ENCODE assay signal across 10 cellular contexts in the genomic region with DNA sequence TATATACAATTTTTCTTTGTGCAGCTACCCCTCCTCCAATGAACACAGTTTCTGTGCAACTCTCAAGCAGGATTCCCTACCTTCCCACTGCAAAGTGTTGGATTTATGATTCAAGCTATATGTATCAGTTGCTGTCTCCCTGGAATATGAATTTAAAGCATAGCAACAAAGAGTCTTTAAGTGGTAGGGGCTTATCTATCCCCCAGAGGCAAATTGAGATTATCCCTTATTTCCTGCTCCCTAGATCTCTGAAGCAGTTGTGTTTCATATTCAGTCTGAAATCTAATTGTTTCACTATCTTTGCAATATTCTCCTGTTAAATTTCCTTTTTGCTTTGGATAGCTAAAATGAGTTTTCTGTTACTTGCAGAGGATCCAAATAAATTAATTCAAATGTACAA.
"Had no signal": no experiment of that assay in that cellular context is flagged by ENCODE, and none has a peak within 500 bp of the region (broad histone marks: within the 10 kb centered on the region; RNA-seq: fewer than 3 reads in every experiment).

No MANE protein-coding gene starts in this region.

- H3K27ac ChIP-seq: GM23248, HL-60, KMS-11 had no signal

- H3K27ac Mint-ChIP-seq: HFFc6, IgD-negative memory B cell had no signal

- H2AFZ ChIP-seq: GM23248 had no signal

- H3K4me3 ChIP-seq: GM23248, HAP-1 had no signal

- H3K36me3 ChIP-seq: HAP-1 had no signal

- H3K9me3 ChIP-seq: HAP-1 had no signal

- H3K4me2 ChIP-seq: KMS-11 had no signal

- FAIRE-seq: HepG2 had no signal

- H3K4me1 ChIP-seq: HAP-1 had no signal

- H3K4me3 Mint-ChIP-seq: HFFc6, IgD-negative memory B cell had no signal

- DNase-seq: GM23248, GOT3, H7, HFFc6, KBM-7 had no signal

- H3K36me3 Mint-ChIP-seq: IgD-negative memory B cell had no signal

- H3K9me3 Mint-ChIP-seq: HFFc6 had no signal

- H3K27me3 Mint-ChIP-seq: IgD-negative memory B cell had no signal

- H3K9ac ChIP-seq: GM23248, KMS-11 had no signal
